ENCODE assay signal across 2 cellular contexts in the genomic region with DNA sequence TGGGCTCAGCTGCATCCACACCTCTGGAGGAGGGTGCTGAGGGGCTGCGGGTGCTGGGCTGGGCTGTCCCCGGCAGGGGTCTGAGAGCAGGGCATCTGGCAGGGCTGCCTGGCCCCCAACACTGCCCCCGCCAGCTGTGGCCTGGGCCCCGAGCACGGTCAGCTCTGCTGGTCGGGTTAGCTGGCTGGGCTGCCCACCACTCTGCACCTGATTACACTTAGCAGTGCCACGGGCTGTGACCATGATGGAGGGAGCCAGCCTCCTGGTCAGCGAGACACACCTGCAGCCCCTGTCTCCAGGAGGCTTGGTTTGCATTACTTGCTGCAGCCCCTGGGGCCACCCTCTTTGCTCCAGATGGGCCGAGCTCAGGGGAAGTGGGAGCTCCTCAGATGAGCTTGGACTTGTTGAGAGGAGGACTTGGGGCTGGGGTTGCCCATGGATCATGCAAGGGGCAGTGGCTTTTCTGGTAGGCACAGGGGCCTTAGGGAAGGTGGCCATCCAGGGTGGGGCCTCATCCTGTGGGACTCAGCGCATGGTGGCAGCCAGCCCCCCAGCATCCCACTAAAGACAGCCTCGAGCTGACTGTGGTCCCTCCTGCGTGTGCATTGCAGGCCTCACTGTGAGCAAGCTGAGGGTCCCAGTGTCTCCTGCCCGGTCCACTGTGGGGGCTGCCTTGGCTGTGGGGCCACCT.
TF ChIP-seq lines count a peak whose summit lies in the region.

No MANE protein-coding gene starts in this region.

TF ChIP-seq in SK-N-SH, 30 proteins besides CTCF, POLR2A, EP300 and RAD21:
- TF ChIP-seq, protein P1, sequence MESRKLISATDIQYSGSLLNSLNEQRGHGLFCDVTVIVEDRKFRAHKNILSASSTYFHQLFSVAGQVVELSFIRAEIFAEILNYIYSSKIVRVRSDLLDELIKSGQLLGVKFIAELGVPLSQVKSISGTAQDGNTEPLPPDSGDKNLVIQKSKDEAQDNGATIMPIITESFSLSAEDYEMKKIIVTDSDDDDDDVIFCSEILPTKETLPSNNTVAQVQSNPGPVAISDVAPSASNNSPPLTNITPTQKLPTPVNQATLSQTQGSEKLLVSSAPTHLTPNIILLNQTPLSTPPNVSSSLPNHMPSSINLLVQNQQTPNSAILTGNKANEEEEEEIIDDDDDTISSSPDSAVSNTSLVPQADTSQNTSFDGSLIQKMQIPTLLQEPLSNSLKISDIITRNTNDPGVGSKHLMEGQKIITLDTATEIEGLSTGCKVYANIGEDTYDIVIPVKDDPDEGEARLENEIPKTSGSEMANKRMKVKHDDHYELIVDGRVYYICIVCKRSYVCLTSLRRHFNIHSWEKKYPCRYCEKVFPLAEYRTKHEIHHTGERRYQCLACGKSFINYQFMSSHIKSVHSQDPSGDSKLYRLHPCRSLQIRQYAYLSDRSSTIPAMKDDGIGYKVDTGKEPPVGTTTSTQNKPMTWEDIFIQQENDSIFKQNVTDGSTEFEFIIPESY (IDR thresholded peaks at IDR 0.05; ENCODE audit: borderline replicate concordance, low read depth), result no peak
- TF ChIP-seq SMC3 (IDR thresholded peaks at IDR 0.05; ENCODE audit: low read depth, low read length), result no peak

TF ChIP-seq in SK-N-SH treated with all-trans-retinoic acid at 6 μM for 48 hours, 23 proteins besides CTCF, POLR2A, EP300 and RAD21 (continued from another document):
- TF ChIP-seq POU6F1 (CRISPR knock-in tag; IDR thresholded peaks at IDR 0.05; ENCODE audit: borderline replicate concordance, low read depth) (no peak), ZFP30 (CRISPR knock-in tag; IDR thresholded peaks at IDR 0.05) (no peak), ZNF8 (CRISPR knock-in tag; IDR thresholded peaks at IDR 0.05) (no peak), GLIS3 (CRISPR knock-in tag; IDR thresholded peaks at IDR 0.05) (no peak), ISL1 (CRISPR knock-in tag; IDR thresholded peaks at IDR 0.05) (no peak), TCF4 (CRISPR knock-in tag; IDR thresholded peaks at IDR 0.05; ENCODE audit: borderline replicate concordance) (no peak), ESRRG (CRISPR knock-in tag; IDR thresholded peaks at IDR 0.05) (no peak)
